Comparison of ENCODE assay signal across 37 cellular contexts in the genomic region with DNA sequence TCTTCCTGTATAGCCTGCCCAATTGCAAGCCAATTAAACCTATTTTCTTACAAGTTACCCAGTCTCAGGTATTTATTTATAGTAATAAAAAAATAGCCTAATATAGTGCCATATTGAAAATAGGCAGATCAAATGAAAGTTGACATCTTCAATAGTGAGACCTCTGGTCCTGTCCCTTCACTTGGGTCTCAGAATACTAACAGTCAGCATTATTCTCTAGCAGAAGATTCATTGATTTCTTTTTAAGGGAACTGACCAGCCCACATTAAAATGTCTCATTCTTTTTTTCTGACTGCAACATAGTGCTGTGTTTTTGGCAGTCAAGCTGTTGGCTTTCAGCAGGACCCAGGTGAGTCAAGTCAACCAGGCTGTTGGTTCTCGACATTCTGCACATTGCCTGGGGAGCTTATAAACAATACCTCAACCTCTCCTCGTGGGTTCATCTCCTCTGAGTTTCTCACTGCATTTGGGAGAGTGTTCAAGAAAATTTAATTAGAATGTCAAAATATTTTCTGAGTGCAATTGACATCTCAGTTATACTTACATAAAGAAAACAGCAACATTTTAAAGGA.
"Had no signal": no experiment of that assay in that cellular context is flagged by ENCODE, and none has a peak within 500 bp of the region (broad histone marks: within the 10 kb centered on the region; RNA-seq: fewer than 3 reads in every experiment).

No MANE protein-coding gene starts in this region.

- H3K27ac Mint-ChIP-seq: activated B cell treated with CpG ODN at 0.5 μM for 24 hours; activated CD4-positive, alpha-beta memory T cell treated with anti-CD3 and anti-CD28 coated beads for 36 hours; activated CD4-positive, alpha-beta T cell treated with anti-CD3 and anti-CD28 coated beads, Interleukin-2, amount 10 ng/mL, durations not matched to agents 24 days and 14 days; activated CD8-positive, alpha-beta T cell treated with anti-CD3 and anti-CD28 coated beads for 36 hours; activated naive CD4-positive, alpha-beta T cell treated with anti-CD3 and anti-CD28 coated beads for 36 hours; activated naive CD4-positive, alpha-beta T cell treated with anti-CD3 and anti-CD28 coated beads, Interleukin-2, amount 50 U/mL, for 72 hours; activated naive CD8-positive, alpha-beta T cell treated with anti-CD3 and anti-CD28 coated beads for 36 hours; activated T-cell treated with anti-CD3 and anti-CD28 coated beads, Interleukin-2, amount 50 U/mL, for 72 hours; activated T-helper 1 cell treated with anti-CD3 and anti-CD28 coated beads, Interleukin-12 subunit alpha, Interleukin-12 subunit beta, Interleukin-2, Interleukin-4 antibody, amounts not matched to agents 30 ng/mL and 10 ng/mL and 1 ng/mL, durations not matched to agents 14 hours and 24 hours and 36 hours; activated T-helper 17 cell treated with anti-CD3 and anti-CD28 coated beads, Interleukin-2, amount 50 U/mL, for 72 hours; T-helper 1 cell treated with Interleukin-12 subunit alpha and Interleukin-12 subunit beta and Interleukin-4 antibody, amounts not matched to agents 30 μg/mL and 1 μg/mL, for 36 hours; T-helper 2 cell treated with Interferon-gamma antibody and Interleukin-4, amounts not matched to agents 5 μg/mL and 100 μg/mL, for 36 hours had no signal

- H3K9me3 ChIP-seq: adrenal gland, body of pancreas, breast epithelium had no signal

- H3K4me1 Mint-ChIP-seq: activated B cell treated with CpG ODN at 0.5 μM for 24 hours; activated CD4-positive, alpha-beta T cell treated with anti-CD3 and anti-CD28 coated beads, Interleukin-2, amount 10 ng/mL, durations not matched to agents 24 days and 14 days; activated naive CD8-positive, alpha-beta T cell treated with anti-CD3 and anti-CD28 coated beads for 36 hours had no signal

- H3K36me3 ChIP-seq: adrenal gland, brain microvascular endothelial cell, breast epithelium had no signal

- DNase-seq: activated B cell treated with CpG ODN at 0.5 μM for 24 hours; activated CD4-positive, alpha-beta memory T cell treated with anti-CD3 and anti-CD28 coated beads for 36 hours; activated CD4-positive, alpha-beta T cell treated with anti-CD3 and anti-CD28 coated beads for 4 hours; activated CD4-positive, alpha-beta T cell treated with anti-CD3 and anti-CD28 coated beads, Interleukin-2, amount 10 ng/mL, durations not matched to agents 24 days and 14 days; activated CD4-positive, alpha-beta T cell treated with anti-CD3 and anti-CD28 coated beads, Interleukin-2, amount 50 U/mL, for 1 hour; activated CD4-positive, alpha-beta T cell treated with anti-CD3 and anti-CD28 coated beads, Interleukin-2, amount 50 U/mL, for 4 hours; activated CD4-positive, CD25-positive, alpha-beta regulatory T cell treated with anti-CD3 and anti-CD28 coated beads, Interleukin-2, amount 50 U/mL, for 72 hours; activated CD8-positive, alpha-beta memory T cell treated with anti-CD3 and anti-CD28 coated beads, Interleukin-2, amount 50 U/mL, for 4 hours; activated CD8-positive, alpha-beta T cell treated with anti-CD3 and anti-CD28 coated beads for 36 hours; activated effector memory CD4-positive, alpha-beta T cell treated with anti-CD3 and anti-CD28 coated beads, Interleukin-2, amount 50 U/mL, for 16 hours; activated gamma-delta T cell treated with Interleukin-2 at 50 U/mL for 16 hours; activated naive CD4-positive, alpha-beta T cell; activated naive CD4-positive, alpha-beta T cell treated with anti-CD3 and anti-CD28 coated beads for 36 hours; activated naive CD4-positive, alpha-beta T cell treated with anti-CD3 and anti-CD28 coated beads, Interleukin-2, amount 50 U/mL, for 16 hours; activated naive CD8-positive, alpha-beta T cell treated with anti-CD3 and anti-CD28 coated beads for 36 hours; activated T-cell treated with anti-CD3 and anti-CD28 coated beads for 4 hours; activated T-cell treated with anti-CD3 and anti-CD28 coated beads, Interleukin-2, amount 50 U/mL, for 1 hour; activated T-cell treated with anti-CD3 and anti-CD28 coated beads, Interleukin-2, amount 50 U/mL, for 4 hours; activated T-cell treated with anti-CD3 and anti-CD28 coated beads, Interleukin-2, amount 50 U/mL, for 72 hours; adrenal gland; amniotic stem cell; aorta; body of pancreas; brain microvascular endothelial cell; central memory CD4-positive, alpha-beta T cell; T-helper 1 cell; T-helper 2 cell; T-helper 9 cell had no signal

- H3K9me3 Mint-ChIP-seq: activated CD4-positive, alpha-beta T cell treated with anti-CD3 and anti-CD28 coated beads, Interleukin-2, amount 10 ng/mL, durations not matched to agents 24 days and 14 days; activated CD8-positive, alpha-beta T cell treated with anti-CD3 and anti-CD28 coated beads for 36 hours; activated naive CD4-positive, alpha-beta T cell treated with anti-CD3 and anti-CD28 coated beads for 36 hours; activated T-cell treated with anti-CD3 and anti-CD28 coated beads, Interleukin-2, amount 50 U/mL, for 4 hours; activated T-helper 1 cell treated with anti-CD3 and anti-CD28 coated beads, Interleukin-12 subunit alpha, Interleukin-12 subunit beta, Interleukin-2, Interleukin-4 antibody, amounts not matched to agents 30 ng/mL and 10 ng/mL and 1 ng/mL, durations not matched to agents 14 hours and 24 hours and 36 hours; activated T-helper 17 cell treated with anti-CD3 and anti-CD28 coated beads, Interleukin-2, amount 50 U/mL, for 72 hours; T-helper 1 cell treated with Interleukin-12 subunit alpha and Interleukin-12 subunit beta and Interleukin-4 antibody, amounts not matched to agents 30 μg/mL and 1 μg/mL, for 36 hours; T-helper 2 cell treated with Interferon-gamma antibody and Interleukin-4, amounts not matched to agents 5 μg/mL and 100 μg/mL, for 36 hours had no signal

- H3K4me3 ChIP-seq: adrenal gland, body of pancreas, breast epithelium had no signal

- FAIRE-seq: astrocyte, TTC549 had no signal

- H3K4me3 Mint-ChIP-seq: activated B cell treated with CpG ODN at 0.5 μM for 24 hours; activated CD4-positive, alpha-beta memory T cell treated with anti-CD3 and anti-CD28 coated beads for 36 hours; activated CD4-positive, alpha-beta T cell treated with anti-CD3 and anti-CD28 coated beads, Interleukin-2, amount 10 ng/mL, durations not matched to agents 24 days and 14 days; activated CD8-positive, alpha-beta T cell treated with anti-CD3 and anti-CD28 coated beads for 36 hours; activated naive CD4-positive, alpha-beta T cell treated with anti-CD3 and anti-CD28 coated beads for 36 hours; activated naive CD8-positive, alpha-beta T cell treated with anti-CD3 and anti-CD28 coated beads for 36 hours; activated T-cell treated with anti-CD3 and anti-CD28 coated beads, Interleukin-2, amount 50 U/mL, for 4 hours; activated T-cell treated with anti-CD3 and anti-CD28 coated beads, Interleukin-2, amount 50 U/mL, for 72 hours; activated T-helper 1 cell treated with anti-CD3 and anti-CD28 coated beads, Interleukin-12 subunit alpha, Interleukin-12 subunit beta, Interleukin-2, Interleukin-4 antibody, amounts not matched to agents 30 ng/mL and 10 ng/mL and 1 ng/mL, durations not matched to agents 14 hours and 24 hours and 36 hours; activated T-helper 17 cell treated with anti-CD3 and anti-CD28 coated beads, Interleukin-2, amount 50 U/mL, for 72 hours; T-helper 1 cell treated with Interleukin-12 subunit alpha and Interleukin-12 subunit beta and Interleukin-4 antibody, amounts not matched to agents 30 μg/mL and 1 μg/mL, for 36 hours; T-helper 2 cell treated with Interferon-gamma antibody and Interleukin-4, amounts not matched to agents 5 μg/mL and 100 μg/mL, for 36 hours had no signal

- H3K4me1 ChIP-seq: adrenal gland, body of pancreas, breast epithelium had no signal

- H3K27ac ChIP-seq: adrenal gland, body of pancreas, brain microvascular endothelial cell, breast epithelium, VCaP had no signal

- H3K36me3 Mint-ChIP-seq: activated CD4-positive, alpha-beta memory T cell treated with anti-CD3 and anti-CD28 coated beads for 36 hours; activated naive CD4-positive, alpha-beta T cell treated with anti-CD3 and anti-CD28 coated beads, Interleukin-2, amount 50 U/mL, for 72 hours; activated naive CD8-positive, alpha-beta T cell treated with anti-CD3 and anti-CD28 coated beads for 36 hours had no signal

- H3K27me3 ChIP-seq: adrenal gland, body of pancreas, brain microvascular endothelial cell, breast epithelium had no signal

- ATAC-seq: activated CD8-positive, alpha-beta T cell treated with anti-CD3 and anti-CD28 coated beads for 36 hours; activated naive CD4-positive, alpha-beta T cell treated with anti-CD3 and anti-CD28 coated beads, Interleukin-2, amount 50 U/mL, for 72 hours; activated T-cell treated with anti-CD3 and anti-CD28 coated beads, Interleukin-2, amount 50 U/mL, for 4 hours; activated T-cell treated with anti-CD3 and anti-CD28 coated beads, Interleukin-2, amount 50 U/mL, for 72 hours; activated T-helper 17 cell treated with anti-CD3 and anti-CD28 coated beads, Interleukin-2, amount 50 U/mL, for 72 hours; body of pancreas had no signal

- H3K27me3 Mint-ChIP-seq: activated CD4-positive, alpha-beta memory T cell treated with anti-CD3 and anti-CD28 coated beads for 36 hours; activated CD8-positive, alpha-beta T cell treated with anti-CD3 and anti-CD28 coated beads for 36 hours had no signal
